In genomic region chr1:20634594-20635084, GRCh38 we compare ENCODE assay signal across 8 cellular contexts. TPM values are rescaled to one million over a fixed set of nuclear protein-coding genes. Genes with fewer than 3 reads are reported as not detected.
DNase-seq lines count a peak whose midpoint lies in the region; TF ChIP-seq lines count a peak whose summit lies in the region.

No MANE protein-coding gene starts in this region.

- no peaks in the 10 kb centered on the region for H3K27me3 ChIP-seq in OCI-LY3 (ENCODE audit: low read depth, low read length)
- H3K27me3 ChIP-seq in iPS-18a (ENCODE audit: control insufficient read depth, insufficient read depth, low read length) = peaks cover 9% of the 10 kb centered on the region
- no peaks in the 10 kb centered on the region for H3K27me3 ChIP-seq in skeletal muscle tissue (ENCODE audit: control insufficient read depth in 3 of 3, insufficient read depth in 3 of 3, low read length in 3 of 3)

- peak overlapping the region; percentile 97 for H3K4me3 ChIP-seq in OCI-LY3 (ENCODE audit: low read length)
- peak overlapping the region; percentile 65 for H3K4me3 ChIP-seq in astrocyte of the spinal cord (ENCODE audit: low read depth, low read length)
- H3K4me3 ChIP-seq in iPS-18a (ENCODE audit: low read length) = peak overlapping the region; percentile 95
- H3K4me3 ChIP-seq in skeletal muscle tissue (ENCODE audit: low read length in 3 of 3) = peak overlapping the region; percentile 79 to 97 (median 82)

- H3K9me3 ChIP-seq in OCI-LY3 (ENCODE audit: insufficient read depth, low read length) (no peaks in the 10 kb centered on the region), iPS-18a (ENCODE audit: control insufficient read depth, low read depth, low read length) (no peaks in the 10 kb centered on the region), skeletal muscle tissue (ENCODE audit: control insufficient read depth in 3 of 3, low read length in 3 of 3) (no peaks in the 10 kb centered on the region)

- H3K27ac ChIP-seq in OCI-LY3 (ENCODE audit: low read length) (no peak overlapping the region), iPS-18a (ENCODE audit: low read length) (no peak overlapping the region), skeletal muscle tissue (ENCODE audit: low read depth, low read length) (peak overlapping the region; percentile 90)

- H3K4me1 ChIP-seq in OCI-LY3 (ENCODE audit: low read length) = peaks cover 11% of the 10 kb centered on the region
- H3K4me1 ChIP-seq in iPS-18a (ENCODE audit: control insufficient read depth, low read depth, low read length) = no peaks in the 10 kb centered on the region
- peaks cover 11 to 19% (median 13%) of the 10 kb centered on the region in 3 donors for H3K4me1 ChIP-seq in skeletal muscle tissue (ENCODE audit: control insufficient read depth in 3 of 3, insufficient read depth in 3 of 3, low read length in 3 of 3)

- peak; percentile 30 for DNase-seq in stimulated activated CD4-positive, alpha-beta T cell treated with anti-CD3 and anti-CD28 coated beads, Interleukin-15, amount 100 ng/mL, for 24 hours
- no peak for DNase-seq in stimulated activated CD4-positive, alpha-beta T cell treated with anti-CD3 and anti-CD28 coated beads, Interleukin-2, amount 100 ng/mL, for 24 hours
- peak; percentile 72 for DNase-seq in astrocyte of the spinal cord (ENCODE audit: low read depth, low spot score)
- DNase-seq in NCI-H1694 (lab: John Stamatoyannopoulos, UW) = no peak
- no peak for DNase-seq in NCI-H524 treated with DMSO at 0.1 percent for 48 hours (lab: John Stamatoyannopoulos, UW)

- peak overlapping the region; percentile 66 for H3K9ac ChIP-seq in OCI-LY3 (ENCODE audit: low read length)
- peak overlapping the region; percentile 57 for H3K9ac ChIP-seq in iPS-18a (ENCODE audit: low read length)
- H3K9ac ChIP-seq in skeletal muscle tissue (ENCODE audit: low read depth in 1 of 3, low read length in 3 of 3) = peak overlapping the region; percentile 89 to 97 (median 94)

- in situ Hi-C loops in astrocyte of the spinal cord (cut with HindIII; ENCODE audit: low sequenced_read_pairs) = no loop called here

- H2AFZ ChIP-seq in OCI-LY3 (ENCODE audit: low read depth, low read length) = peak overlapping the region; percentile 99

- TF ChIP-seq CTCF in OCI-LY3 (IDR thresholded peaks at IDR 0.05; ENCODE audit: low read depth, low read length) (no peak), astrocyte of the spinal cord (IDR thresholded peaks at IDR 0.05; ENCODE audit: low read depth, low read length) (no peak)

- peak overlapping the region; percentile 96 for H3K4me2 ChIP-seq in OCI-LY3 (ENCODE audit: low read length)

- H3K36me3 ChIP-seq in OCI-LY3 (replicated peaks; ENCODE audit: low read depth, low read length) (no peaks in the 10 kb centered on the region), iPS-18a (ENCODE audit: control insufficient read depth, low read depth, low read length) (no peaks in the 10 kb centered on the region), skeletal muscle tissue (ENCODE audit: control insufficient read depth in 3 of 3, insufficient read depth in 3 of 3, low read length in 3 of 3) (peaks cover 26 to 29% (median 28%) of the 10 kb centered on the region in 3 donors)

- no peaks in the 10 kb centered on the region for H4K20me1 ChIP-seq in OCI-LY3 (ENCODE audit: insufficient read depth, low read length)

- no peaks in the 10 kb centered on the region for H3K79me2 ChIP-seq in OCI-LY3 (ENCODE audit: low read length)

RNA-seq across cellular contexts. Expression of gene PINK1, which starts 1.4 kb away (rescaled TPM):
- 56.4 TPM for total RNA-seq in skeletal muscle tissue

RNA-seq across cellular contexts. Expression of gene DDOST, which starts 26.5 kb away (rescaled TPM):
- total RNA-seq in skeletal muscle tissue = 146 TPM

RNA-seq across cellular contexts. Expression of gene CDA, which starts 45.7 kb away (rescaled TPM):
- total RNA-seq in skeletal muscle tissue = not detected

Comparison
In these comparisons a context has a peak if more than half of its experiments do, and no peak if none do; other contexts are left out.
1. DNase-seq: peak in stimulated activated CD4-positive, alpha-beta T cell treated with anti-CD3 and anti-CD28 coated beads, Interleukin-15, amount 100 ng/mL, for 24 hours (single experiment) and astrocyte of the spinal cord (single experiment); none in stimulated activated CD4-positive, alpha-beta T cell treated with anti-CD3 and anti-CD28 coated beads, Interleukin-2, amount 100 ng/mL, for 24 hours (0 of 2), NCI-H1694 (single experiment) and NCI-H524 treated with DMSO at 0.1 percent for 48 hours (single experiment).
2. Peak in every context shown above with its lines, with median percentiles within 50 percentile points of each other: H3K4me3 ChIP-seq and H3K9ac ChIP-seq.